ENCODE assay signal across 1 cellular context in the genomic region with DNA sequence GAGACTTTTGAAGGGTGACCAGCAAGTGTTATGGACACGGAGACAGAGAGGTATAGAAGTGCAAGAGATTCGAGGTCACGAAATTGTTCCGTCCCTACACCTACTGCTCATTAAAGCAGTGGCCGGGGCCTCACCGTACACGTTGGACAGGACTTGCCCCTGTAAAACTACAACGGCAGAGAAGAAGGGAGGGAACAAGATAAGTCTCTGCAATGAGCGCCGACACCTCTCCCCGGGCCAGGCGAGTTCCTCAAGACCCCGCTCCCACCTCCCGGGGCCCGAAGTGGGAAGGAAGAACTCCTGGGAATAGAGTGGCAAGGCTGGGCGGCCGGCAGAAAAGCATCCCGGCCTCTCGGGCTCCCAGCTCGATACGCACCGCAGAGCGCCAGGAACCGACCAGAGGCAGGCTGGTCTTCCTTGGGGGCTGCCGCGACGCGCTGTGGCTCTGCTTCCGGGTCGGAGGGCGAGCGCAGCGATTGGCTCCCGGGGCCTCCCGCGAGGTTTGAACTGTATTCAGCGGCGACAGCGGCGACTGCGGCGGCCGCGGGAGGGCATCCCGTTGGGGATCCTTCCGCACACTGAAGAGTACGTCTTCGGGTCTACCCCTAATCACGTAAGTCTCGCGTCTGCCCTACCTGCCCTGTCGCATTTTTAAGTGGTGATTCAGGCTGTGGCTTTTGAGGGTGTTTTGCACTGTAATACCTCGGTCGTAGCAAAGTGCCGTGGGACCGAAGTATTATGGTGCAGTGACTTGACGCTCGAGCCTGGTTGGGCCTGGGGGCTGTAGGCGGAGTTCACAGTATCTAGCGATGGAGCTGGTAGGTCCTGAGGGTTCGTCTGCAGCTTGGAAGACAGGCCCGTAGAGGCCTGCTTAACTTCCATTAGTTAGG.
A peak's percentile ranks its signal among the peaks of the same experiment; 100 is the strongest.
TF ChIP-seq lines count a peak whose summit lies in the region.

Gene NUP37 (minus strand): TSS at position 441 of the 890 bp plus-strand sequence. CDS start 1,596 bp downstream, outside the sequence.
Gene PARPBP (plus strand): TSS at position 510 of the 890 bp plus-strand sequence. CDS start 3,706 bp downstream, outside the sequence.

TF ChIP-seq in GM12878, 131 proteins besides CTCF, POLR2A, EP300 and RAD21 (continued from another document and continues in another):
- TF ChIP-seq NKRF (conservative IDR thresholded peaks at IDR 0.05) (peak; percentile 99), POLR2AphosphoS2 (IDR thresholded peaks at IDR 0.05; ENCODE audit: low read depth, low read length) (peak; percentile 85), ATF2 (IDR thresholded peaks at IDR 0.05; ENCODE audit: low read length) (no peak), TCF7 (IDR thresholded peaks at IDR 0.05; ENCODE audit: borderline replicate concordance) (no peak), STAT1 (conservative IDR thresholded peaks at IDR 0.05) (no peak), SIN3A (IDR thresholded peaks at IDR 0.05; ENCODE audit: low read depth, low read length) (peak; percentile 99), NR2C2 (IDR thresholded peaks at IDR 0.05; ENCODE audit: borderline replicate concordance, control insufficient read depth, insufficient read length, low read depth) (peak; percentile 89), SMAD1 (IDR thresholded peaks at IDR 0.05; ENCODE audit: low read depth, partially characterized antibody) (no peak), ZBTB4 (CRISPR knock-in tag; IDR thresholded peaks at IDR 0.05) (no peak), CBX5 (IDR thresholded peaks at IDR 0.05; ENCODE audit: low read depth) (0 out of 2 replicates have a peak, but pooled peaks have one; percentile 13), IRF3 (IDR thresholded peaks at IDR 0.05) (peak; percentile 45; the same call in 1 of the 2 replicates), MYC (IDR thresholded peaks at IDR 0.05; ENCODE audit: insufficient read depth, insufficient read length, insufficient replicate concordance, low read length, severe bottlenecking) (peak; percentile 64), HDAC6 (IDR thresholded peaks at IDR 0.05; ENCODE audit: unreplicated experiment) (no peak), HCFC1 (IDR thresholded peaks at IDR 0.05; ENCODE audit: low read length) (peak; percentile 63), BCL3 (IDR thresholded peaks at IDR 0.05; ENCODE audit: borderline replicate concordance, insufficient read depth, low read depth, low read length, poor library complexity, severe bottlenecking) (no peak), RB1 (IDR thresholded peaks at IDR 0.05; ENCODE audit: borderline replicate concordance) (0 out of 2 replicates have a peak, but pooled peaks have one; percentile 32), ZNF622 (IDR thresholded peaks at IDR 0.05) (no peak; the same call in 1 of the 2 replicates), PKNOX1 (IDR thresholded peaks at IDR 0.05) (no peak), SREBF2 (IDR thresholded peaks at IDR 0.05; ENCODE audit: low read length) (no peak), TARDBP (IDR thresholded peaks at IDR 0.05; ENCODE audit: borderline replicate concordance) (peak; percentile 14; the same call in 1 of the 2 replicates), ZNF274 (IDR thresholded peaks at IDR 0.05; ENCODE audit: insufficient read depth, insufficient read length) (no peak), MTA2 (IDR thresholded peaks at IDR 0.05; ENCODE audit: low read depth) (peak; percentile 84), BCLAF1 (IDR thresholded peaks at IDR 0.05) (no peak), BCL11A (IDR thresholded peaks at IDR 0.05; ENCODE audit: low read depth, low read length) (no peak), SMAD5 (IDR thresholded peaks at IDR 0.05; ENCODE audit: low read depth) (peak; percentile 53), KDM1A (IDR thresholded peaks at IDR 0.05; ENCODE audit: borderline replicate concordance) (no peak), BHLHE40 (IDR thresholded peaks at IDR 0.05; ENCODE audit: borderline replicate concordance in 1 of 2, low read depth in 2 of 2, low read length in 1 of 2) (peak; percentile 43 to 58; a peak in 2 of 4 replicates), BMI1 (IDR thresholded peaks at IDR 0.05; ENCODE audit: borderline replicate concordance) (no peak), DPF2 (IDR thresholded peaks at IDR 0.05) (no peak), PAX5 (IDR thresholded peaks at IDR 0.05; ENCODE audit: borderline replicate concordance, low read depth, low read length) (peak; percentile 61; the same call in 1 of the 2 replicates), ZSCAN29 (IDR thresholded peaks at IDR 0.05) (no peak), FOXK2 (IDR thresholded peaks at IDR 0.05) (no peak)
- TF ChIP-seq, protein P1, sequence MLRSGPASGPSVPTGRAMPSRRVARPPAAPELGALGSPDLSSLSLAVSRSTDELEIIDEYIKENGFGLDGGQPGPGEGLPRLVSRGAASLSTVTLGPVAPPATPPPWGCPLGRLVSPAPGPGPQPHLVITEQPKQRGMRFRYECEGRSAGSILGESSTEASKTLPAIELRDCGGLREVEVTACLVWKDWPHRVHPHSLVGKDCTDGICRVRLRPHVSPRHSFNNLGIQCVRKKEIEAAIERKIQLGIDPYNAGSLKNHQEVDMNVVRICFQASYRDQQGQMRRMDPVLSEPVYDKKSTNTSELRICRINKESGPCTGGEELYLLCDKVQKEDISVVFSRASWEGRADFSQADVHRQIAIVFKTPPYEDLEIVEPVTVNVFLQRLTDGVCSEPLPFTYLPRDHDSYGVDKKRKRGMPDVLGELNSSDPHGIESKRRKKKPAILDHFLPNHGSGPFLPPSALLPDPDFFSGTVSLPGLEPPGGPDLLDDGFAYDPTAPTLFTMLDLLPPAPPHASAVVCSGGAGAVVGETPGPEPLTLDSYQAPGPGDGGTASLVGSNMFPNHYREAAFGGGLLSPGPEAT (IDR thresholded peaks at IDR 0.05; ENCODE audit: low read depth): peak; percentile 83
- TF ChIP-seq, protein P2, sequence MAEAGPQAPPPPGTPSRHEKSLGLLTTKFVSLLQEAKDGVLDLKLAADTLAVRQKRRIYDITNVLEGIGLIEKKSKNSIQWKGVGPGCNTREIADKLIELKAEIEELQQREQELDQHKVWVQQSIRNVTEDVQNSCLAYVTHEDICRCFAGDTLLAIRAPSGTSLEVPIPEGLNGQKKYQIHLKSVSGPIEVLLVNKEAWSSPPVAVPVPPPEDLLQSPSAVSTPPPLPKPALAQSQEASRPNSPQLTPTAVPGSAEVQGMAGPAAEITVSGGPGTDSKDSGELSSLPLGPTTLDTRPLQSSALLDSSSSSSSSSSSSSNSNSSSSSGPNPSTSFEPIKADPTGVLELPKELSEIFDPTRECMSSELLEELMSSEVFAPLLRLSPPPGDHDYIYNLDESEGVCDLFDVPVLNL (IDR thresholded peaks at IDR 0.05; ENCODE audit: low read depth, low read length): peak; percentile 99
- TF ChIP-seq, protein P3, sequence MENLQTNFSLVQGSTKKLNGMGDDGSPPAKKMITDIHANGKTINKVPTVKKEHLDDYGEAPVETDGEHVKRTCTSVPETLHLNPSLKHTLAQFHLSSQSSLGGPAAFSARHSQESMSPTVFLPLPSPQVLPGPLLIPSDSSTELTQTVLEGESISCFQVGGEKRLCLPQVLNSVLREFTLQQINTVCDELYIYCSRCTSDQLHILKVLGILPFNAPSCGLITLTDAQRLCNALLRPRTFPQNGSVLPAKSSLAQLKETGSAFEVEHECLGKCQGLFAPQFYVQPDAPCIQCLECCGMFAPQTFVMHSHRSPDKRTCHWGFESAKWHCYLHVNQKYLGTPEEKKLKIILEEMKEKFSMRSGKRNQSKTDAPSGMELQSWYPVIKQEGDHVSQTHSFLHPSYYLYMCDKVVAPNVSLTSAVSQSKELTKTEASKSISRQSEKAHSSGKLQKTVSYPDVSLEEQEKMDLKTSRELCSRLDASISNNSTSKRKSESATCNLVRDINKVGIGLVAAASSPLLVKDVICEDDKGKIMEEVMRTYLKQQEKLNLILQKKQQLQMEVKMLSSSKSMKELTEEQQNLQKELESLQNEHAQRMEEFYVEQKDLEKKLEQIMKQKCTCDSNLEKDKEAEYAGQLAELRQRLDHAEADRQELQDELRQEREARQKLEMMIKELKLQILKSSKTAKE (IDR thresholded peaks at IDR 0.05; ENCODE audit: low read depth, poor library complexity, severe bottlenecking): no peak
